ENCODE assay signal across 20 cellular contexts in genomic region chr9:97747201-97747965, GRCh38. TPM values are rescaled to one million over a fixed set of nuclear protein-coding genes. Genes with fewer than 3 reads are reported as not detected.
DNase-seq lines count a peak whose midpoint lies in the region; ATAC-seq and TF ChIP-seq lines count a peak whose summit lies in the region.
"Had no signal": no experiment of that assay in that cellular context is flagged by ENCODE, and none has a peak within 500 bp of the region (broad histone marks: within the 10 kb centered on the region; RNA-seq: fewer than 3 reads in every experiment).

No MANE protein-coding gene starts in this region.

- TF ChIP-seq CTCF in GM23338 (conservative IDR thresholded peaks at IDR 0.05; ENCODE audit: low read depth in 2 of 2) (no peak), WTC11 (IDR thresholded peaks at IDR 0.05) (no peak), smooth muscle cell (IDR thresholded peaks at IDR 0.05; ENCODE audit: borderline replicate concordance, insufficient read depth, poor library complexity, severe bottlenecking) (no peak)

- POLR2A ChIA-PET in WTC11 (lab: Charles Lee): no interaction called here
- POLR2A ChIA-PET in activated CD4-positive, alpha-beta memory T cell treated with anti-CD3 and anti-CD28 coated beads, Interleukin-2, amount 10 ng/mL, durations not matched to agents 7 days and 5 days (lab: Charles Lee): no interaction called here

- H3K27me3 ChIP-seq in GM23338 (ENCODE audit: insufficient read depth): peaks cover 23% of the 10 kb centered on the region
- H3K27me3 ChIP-seq in smooth muscle cell (ENCODE audit: low read depth): no peaks in the 10 kb centered on the region

- no peaks in the 10 kb centered on the region for H3F3A ChIP-seq in GM23338 (replicated peaks; ENCODE audit: low read depth)
- peaks cover 8% of the 10 kb centered on the region for H3F3A ChIP-seq in smooth muscle cell (ENCODE audit: low read depth)

- H3K4me3 ChIP-seq in GM23338 (no peak overlapping the region), smooth muscle cell (no peak overlapping the region)

- 30% methylated on average over 4 of the region's 4 CpGs for WGBS in smooth muscle cell (ENCODE audit: low lambda C conversion rate)

- H3K27ac ChIP-seq in GM23338 (ENCODE audit: low read depth) (no peak overlapping the region), smooth muscle cell (ENCODE audit: low read depth) (no peak overlapping the region)
- H3K27ac ChIP-seq: brain microvascular endothelial cell had no signal

- H3K9me2 ChIP-seq in GM23338 (ENCODE audit: insufficient read depth): 0 out of 2 replicates have a peak, but pooled peaks cover 3% of the 10 kb centered on the region

- no peaks in the 10 kb centered on the region for H3K79me2 ChIP-seq in GM23338 (replicated peaks; ENCODE audit: insufficient read depth)
- no peaks in the 10 kb centered on the region for H3K79me2 ChIP-seq in smooth muscle cell (ENCODE audit: low read depth)

- DNase-seq in GM23338 (ENCODE audit: low spot score) (peak; percentile 28), WTC11 (ENCODE audit: low spot score) (no peak), left lobe of liver (ENCODE audit: low spot score) (peak; percentile 15), smooth muscle cell (lab: John Stamatoyannopoulos, UW; ENCODE audit: unreplicated experiment) (no peak), H4 (ENCODE audit: low spot score) (no peak)
- DNase-seq in activated CD4-positive, alpha-beta memory T cell treated with anti-CD3 and anti-CD28 coated beads, Interleukin-2, amount 10 ng/mL, durations not matched to agents 7 days and 5 days: no peak
- DNase-seq: activated CD4-positive, alpha-beta T cell treated with anti-CD3 and anti-CD28 coated beads for 4 hours; activated effector memory CD4-positive, alpha-beta T cell treated with Interleukin-2 at 50 U/mL for 16 hours; activated naive CD8-positive, alpha-beta T cell treated with anti-CD3 and anti-CD28 coated beads, Interleukin-2, amount 10 ng/mL, durations not matched to agents 7 days and 5 days; brain microvascular endothelial cell; CD8-positive, alpha-beta memory T cell; DMS79; Kasumi-1; naive B cell; NCI-H1048; NCI-H187 treated with DMSO at 0.1 percent for 48 hours; NCI-H82; SHP77; T-helper 1 cell had no signal

- peaks cover 5% of the 10 kb centered on the region; the same call in 1 of the 3 replicates for H3K36me3 Mint-ChIP-seq in GM23338 (ENCODE audit: low read depth)
- 0 out of 2 replicates have a peak, but pooled peaks cover 2% of the 10 kb centered on the region for H3K36me3 Mint-ChIP-seq in WTC11
- H3K36me3 Mint-ChIP-seq in activated CD4-positive, alpha-beta memory T cell treated with anti-CD3 and anti-CD28 coated beads, Interleukin-2, amount 10 ng/mL, durations not matched to agents 7 days and 5 days (ENCODE audit: low read depth): no peaks in the 10 kb centered on the region
- H3K36me3 Mint-ChIP-seq: activated naive CD8-positive, alpha-beta T cell treated with anti-CD3 and anti-CD28 coated beads, Interleukin-2, amount 10 ng/mL, durations not matched to agents 7 days and 5 days; CD8-positive, alpha-beta memory T cell had no signal

- peaks cover 8% of the 10 kb centered on the region for H3K27me3 Mint-ChIP-seq in GM23338 (ENCODE audit: insufficient read depth, low read depth, poor library complexity)
- peaks cover 31% of the 10 kb centered on the region for H3K27me3 Mint-ChIP-seq in WTC11 (ENCODE audit: low read depth)
- peaks cover 35% of the 10 kb centered on the region for H3K27me3 Mint-ChIP-seq in activated CD4-positive, alpha-beta memory T cell treated with anti-CD3 and anti-CD28 coated beads, Interleukin-2, amount 10 ng/mL, durations not matched to agents 7 days and 5 days

- CTCF ChIA-PET in WTC11 (lab: Charles Lee): no interaction called here
- CTCF ChIA-PET in activated CD4-positive, alpha-beta memory T cell treated with anti-CD3 and anti-CD28 coated beads, Interleukin-2, amount 10 ng/mL, durations not matched to agents 7 days and 5 days (lab: Charles Lee): no interaction called here

- no peak; the same call in 2 of the 3 replicates for ATAC-seq in GM23338
- ATAC-seq in WTC11: peak; percentile 20
- ATAC-seq in left lobe of liver: no peak
- no peak for ATAC-seq in HG03442 (IDR thresholded peaks at IDR 0.05; ENCODE audit: unreplicated experiment)

- H3K9me3 ChIP-seq in smooth muscle cell (replicated peaks; ENCODE audit: low read depth): no peaks in the 10 kb centered on the region

- no peaks in the 10 kb centered on the region for H3K4me1 ChIP-seq in GM23338 (ENCODE audit: insufficient read depth)
- H3K4me1 ChIP-seq in smooth muscle cell (ENCODE audit: low read depth): peaks cover 15% of the 10 kb centered on the region

- H3K9me3 Mint-ChIP-seq in GM23338: peaks cover 5% of the 10 kb centered on the region; the same call in 2 of the 3 replicates
- peaks cover 7% of the 10 kb centered on the region; the same call in 1 of the 2 replicates for H3K9me3 Mint-ChIP-seq in WTC11
- no peaks in the 10 kb centered on the region for H3K9me3 Mint-ChIP-seq in activated CD4-positive, alpha-beta memory T cell treated with anti-CD3 and anti-CD28 coated beads, Interleukin-2, amount 10 ng/mL, durations not matched to agents 7 days and 5 days
- H3K9me3 Mint-ChIP-seq: activated naive CD8-positive, alpha-beta T cell treated with anti-CD3 and anti-CD28 coated beads, Interleukin-2, amount 10 ng/mL, durations not matched to agents 7 days and 5 days had no signal

- H3K27ac Mint-ChIP-seq in GM23338 (no peak overlapping the region), WTC11 (no peak overlapping the region)
- H3K27ac Mint-ChIP-seq in activated CD4-positive, alpha-beta memory T cell treated with anti-CD3 and anti-CD28 coated beads, Interleukin-2, amount 10 ng/mL, durations not matched to agents 7 days and 5 days: no peak overlapping the region
- H3K27ac Mint-ChIP-seq: activated naive CD8-positive, alpha-beta T cell treated with anti-CD3 and anti-CD28 coated beads, Interleukin-2, amount 10 ng/mL, durations not matched to agents 7 days and 5 days; CD8-positive, alpha-beta memory T cell had no signal

- H3K9ac ChIP-seq in smooth muscle cell (ENCODE audit: low read depth): no peak overlapping the region

- H3K4me2 ChIP-seq in GM23338 (no peak overlapping the region), smooth muscle cell (peak overlapping the region; percentile 48)

- no peak overlapping the region for H2AFZ ChIP-seq in GM23338
- H2AFZ ChIP-seq in smooth muscle cell (ENCODE audit: low read depth): no peak overlapping the region

- H3K4me1 Mint-ChIP-seq in GM23338 (no peaks in the 10 kb centered on the region; the same call in 1 of the 3 replicates), WTC11 (no peaks in the 10 kb centered on the region)
- H3K4me1 Mint-ChIP-seq in activated CD4-positive, alpha-beta memory T cell treated with anti-CD3 and anti-CD28 coated beads, Interleukin-2, amount 10 ng/mL, durations not matched to agents 7 days and 5 days: peaks cover 2% of the 10 kb centered on the region
- H3K4me1 Mint-ChIP-seq: activated naive CD8-positive, alpha-beta T cell treated with anti-CD3 and anti-CD28 coated beads, Interleukin-2, amount 10 ng/mL, durations not matched to agents 7 days and 5 days; CD8-positive, alpha-beta memory T cell; naive B cell had no signal

- H4K20me1 ChIP-seq in GM23338 (replicated peaks; ENCODE audit: insufficient read depth) (no peaks in the 10 kb centered on the region), smooth muscle cell (ENCODE audit: low read depth) (no peaks in the 10 kb centered on the region)

- no peak overlapping the region for H3K4me3 Mint-ChIP-seq in GM23338
- H3K4me3 Mint-ChIP-seq in WTC11: no peak overlapping the region
- H3K4me3 Mint-ChIP-seq in activated CD4-positive, alpha-beta memory T cell treated with anti-CD3 and anti-CD28 coated beads, Interleukin-2, amount 10 ng/mL, durations not matched to agents 7 days and 5 days: no peak overlapping the region
- H3K4me3 Mint-ChIP-seq: activated naive CD8-positive, alpha-beta T cell treated with anti-CD3 and anti-CD28 coated beads, Interleukin-2, amount 10 ng/mL, durations not matched to agents 7 days and 5 days; CD8-positive, alpha-beta memory T cell; naive B cell had no signal

- H3K36me3 ChIP-seq in GM23338 (ENCODE audit: insufficient read depth) (no peaks in the 10 kb centered on the region), smooth muscle cell (ENCODE audit: low read depth) (no peaks in the 10 kb centered on the region)
- H3K36me3 ChIP-seq: brain microvascular endothelial cell had no signal

TF ChIP-seq in GM23338, 12 proteins besides CTCF, POLR2A, EP300 and RAD21 (continues in another document):
- no peak for TF ChIP-seq CREB1 (CRISPR knock-in tag; IDR thresholded peaks at IDR 0.05; ENCODE audit: low read depth)
- no peak for TF ChIP-seq ZNF331 (CRISPR knock-in tag; IDR thresholded peaks at IDR 0.05; ENCODE audit: low read depth)

TF ChIP-seq in WTC11, 78 proteins besides CTCF, POLR2A, EP300 and RAD21 (continues in another document):
- TF ChIP-seq PRRX2 (CRISPR knock-in tag; IDR thresholded peaks at IDR 0.05): no peak
- TF ChIP-seq, protein P1, sequence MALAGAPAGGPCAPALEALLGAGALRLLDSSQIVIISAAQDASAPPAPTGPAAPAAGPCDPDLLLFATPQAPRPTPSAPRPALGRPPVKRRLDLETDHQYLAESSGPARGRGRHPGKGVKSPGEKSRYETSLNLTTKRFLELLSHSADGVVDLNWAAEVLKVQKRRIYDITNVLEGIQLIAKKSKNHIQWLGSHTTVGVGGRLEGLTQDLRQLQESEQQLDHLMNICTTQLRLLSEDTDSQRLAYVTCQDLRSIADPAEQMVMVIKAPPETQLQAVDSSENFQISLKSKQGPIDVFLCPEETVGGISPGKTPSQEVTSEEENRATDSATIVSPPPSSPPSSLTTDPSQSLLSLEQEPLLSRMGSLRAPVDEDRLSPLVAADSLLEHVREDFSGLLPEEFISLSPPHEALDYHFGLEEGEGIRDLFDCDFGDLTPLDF (CRISPR knock-in tag; IDR thresholded peaks at IDR 0.05): no peak
- no peak for TF ChIP-seq ZNF219 (CRISPR knock-in tag; IDR thresholded peaks at IDR 0.05; ENCODE audit: borderline replicate concordance)
- TF ChIP-seq, protein P2, sequence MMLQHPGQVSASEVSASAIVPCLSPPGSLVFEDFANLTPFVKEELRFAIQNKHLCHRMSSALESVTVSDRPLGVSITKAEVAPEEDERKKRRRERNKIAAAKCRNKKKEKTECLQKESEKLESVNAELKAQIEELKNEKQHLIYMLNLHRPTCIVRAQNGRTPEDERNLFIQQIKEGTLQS (CRISPR knock-in tag; conservative IDR thresholded peaks at IDR 0.05): no peak

RNA-seq across cellular contexts. Expression of gene XPA, which starts 50.2 kb away (rescaled TPM):
- total RNA-seq in GM23338 (2014; rRNA removed; shearing (Covaris generic)): 1.9 TPM in 1 of 2 replicates, not detected in the other
- polyA plus RNA-seq in GM23338 (2016; fragmentation: Nextera tagmentation; extraction: Ambion mirVana): 5.8 and 9.1 TPM in 2 replicates
- total RNA-seq in WTC11 (2021): 2.7 to 3.6 TPM (median 3.0 TPM) in 3 replicates
- total RNA-seq in left lobe of liver: 8.0 TPM
- 6.5 and 7.5 TPM in 2 replicates for total RNA-seq in smooth muscle cell
- polyA plus RNA-seq in smooth muscle cell: 9.7 and 14.0 TPM in 2 replicates
- 2.7 and 5.9 TPM in 2 replicates for total RNA-seq in H4 (2014; rRNA removed; shearing (Covaris generic))
- 10 to 100 TPM; 12.1 to 12.4 TPM for total RNA-seq in activated CD4-positive, alpha-beta memory T cell treated with anti-CD3 and anti-CD28 coated beads, Interleukin-2, amount 10 ng/mL, durations not matched to agents 7 days and 5 days

Comparison
In these comparisons a context has a peak if more than half of its experiments do, and no peak if none do; other contexts are left out.
1. DNase-seq: peak in GM23338 (single experiment) and left lobe of liver (single experiment); none in WTC11 (single experiment), smooth muscle cell (single experiment), H4 (single experiment) and activated CD4-positive, alpha-beta memory T cell treated with anti-CD3 and anti-CD28 coated beads, Interleukin-2, amount 10 ng/mL, durations not matched to agents 7 days and 5 days (single experiment).